33 cellular contexts compared by ENCODE assay signal in the genomic region with DNA sequence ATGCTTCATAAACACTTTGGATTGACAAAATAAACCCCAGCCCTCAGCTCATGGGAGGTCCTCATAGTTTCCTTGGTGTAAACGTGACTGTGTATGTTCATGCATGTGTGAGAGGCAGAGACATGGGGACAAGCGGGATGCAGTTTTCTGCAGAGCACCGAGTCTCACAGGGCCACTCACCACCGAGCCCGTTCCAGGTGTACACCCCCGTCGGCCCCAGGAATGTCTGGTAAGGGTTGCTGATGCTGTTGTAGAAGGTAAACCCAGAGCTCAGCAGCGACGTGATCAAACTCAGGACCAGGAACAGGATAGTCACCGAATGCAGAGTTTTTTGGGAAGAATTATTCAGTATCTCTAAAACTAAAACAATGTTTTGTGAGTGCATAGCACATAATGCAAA. TPM values are rescaled to one million over a fixed set of nuclear protein-coding genes. Genes with fewer than 3 reads are reported as not detected.
"Had no signal": no experiment of that assay in that cellular context is flagged by ENCODE, and none has a peak within 500 bp of the region (broad histone marks: within the 10 kb centered on the region; RNA-seq: fewer than 3 reads in every experiment).

No MANE protein-coding gene starts in this region.

- ATAC-seq: naive thymus-derived CD8-positive, alpha-beta T cell; natural killer cell treated with Interleukin-12 subunit alpha and Interleukin-12 subunit beta and Interleukin-15 and Interleukin-18, amount 100 ng/mL, for 72 hours; psoas muscle; right cardiac atrium; right lobe of liver; stimulated activated effector memory CD8-positive, alpha-beta T cell treated with anti-CD3 and anti-CD28 coated beads, Interleukin-12 subunit alpha, Interleukin-12 subunit beta, amount 100 ng/mL, for 72 hours; stimulated activated naive B cell treated with anti-CD40 and anti-IgM and Interleukin-4, amounts not matched to agents 10 μg/mL and 1 μg/mL and 100 μg/mL, for 72 hours; upper lobe of right lung had no signal

- H3K36me3 Mint-ChIP-seq: naive thymus-derived CD8-positive, alpha-beta T cell; natural killer cell treated with Interleukin-12 subunit alpha and Interleukin-12 subunit beta and Interleukin-15 and Interleukin-18, amount 100 ng/mL, for 72 hours; stimulated activated effector memory CD8-positive, alpha-beta T cell treated with anti-CD3 and anti-CD28 coated beads, Interleukin-12 subunit alpha, Interleukin-12 subunit beta, amount 100 ng/mL, for 72 hours; stimulated activated naive B cell treated with anti-CD40 and anti-IgM and Interleukin-4, amounts not matched to agents 10 μg/mL and 1 μg/mL and 100 μg/mL, for 72 hours; type B pancreatic cell had no signal

- H3K36me3 ChIP-seq: neutrophil, ovary, right lobe of liver, sigmoid colon, stomach, thoracic aorta, thyroid gland, tibial nerve, upper lobe of right lung, uterus had no signal

- DNase-seq: naive thymus-derived CD8-positive, alpha-beta T cell; nephron progenitor cell; nucleus accumbens; ovary; posterior cingulate gyrus; psoas muscle; right cardiac atrium; right lobe of liver; sigmoid colon; stimulated activated CD4-positive, alpha-beta T cell treated with anti-CD3 and anti-CD28 coated beads, Interleukin-15, amount 100 ng/mL, for 24 hours; stimulated activated CD4-positive, alpha-beta T cell treated with anti-CD3 and anti-CD28 coated beads, Interleukin-2, amount 100 ng/mL, for 24 hours; stimulated activated CD4-positive, alpha-beta T cell treated with anti-CD3 and anti-CD28 coated beads, Interleukin-2, amount 100 ng/mL, for 48 hours; stimulated activated CD4-positive, alpha-beta T cell treated with anti-CD3 and anti-CD28 coated beads, Interleukin-4, amount 100 ng/mL, for 24 hours; stimulated activated naive B cell treated with anti-CD40 and anti-IgM and Interleukin-4, amounts not matched to agents 10 μg/mL and 1 μg/mL and 100 μg/mL, for 72 hours; stimulated activated naive CD4-positive, alpha-beta T cell treated with Interleukin-2 at 50 U/mL for 16 hours; stomach; thyroid gland; upper lobe of right lung; uterus had no signal

- H3K9me3 Mint-ChIP-seq: naive thymus-derived CD8-positive, alpha-beta T cell; natural killer cell treated with Interleukin-12 subunit alpha and Interleukin-12 subunit beta and Interleukin-15 and Interleukin-18, amount 100 ng/mL, for 72 hours; nephron progenitor cell; neural crest cell; stimulated activated effector memory CD8-positive, alpha-beta T cell treated with anti-CD3 and anti-CD28 coated beads, Interleukin-12 subunit alpha, Interleukin-12 subunit beta, amount 100 ng/mL, for 72 hours; stimulated activated naive B cell treated with anti-CD40 and anti-IgM and Interleukin-4, amounts not matched to agents 10 μg/mL and 1 μg/mL and 100 μg/mL, for 72 hours; stimulated activated naive CD8-positive, alpha-beta T cell treated with anti-CD3 and anti-CD28 coated beads, Interleukin-15, Interleukin-2, amounts not matched to agents 100 ng/mL and 50 ng/mL, for 24 hours; type B pancreatic cell had no signal

- H3K27me3 Mint-ChIP-seq: progenitor cell of endocrine pancreas; stimulated activated naive CD8-positive, alpha-beta T cell treated with anti-CD3 and anti-CD28 coated beads, Interleukin-15, Interleukin-2, amounts not matched to agents 100 ng/mL and 50 ng/mL, for 24 hours had no signal

- H3K4me1 ChIP-seq: parathyroid adenoma, psoas muscle, sigmoid colon, thyroid gland, uterus had no signal

- H3K9me3 ChIP-seq: neutrophil, ovary, psoas muscle, right lobe of liver, sigmoid colon, stomach, thoracic aorta, thyroid gland, tibial nerve, upper lobe of right lung, uterus had no signal

- H3K27ac Mint-ChIP-seq: naive thymus-derived CD8-positive, alpha-beta T cell; natural killer cell treated with Interleukin-12 subunit alpha and Interleukin-12 subunit beta and Interleukin-15 and Interleukin-18, amount 100 ng/mL, for 72 hours; nephron progenitor cell; progenitor cell of endocrine pancreas; stimulated activated effector memory CD8-positive, alpha-beta T cell treated with anti-CD3 and anti-CD28 coated beads, Interleukin-12 subunit alpha, Interleukin-12 subunit beta, amount 100 ng/mL, for 72 hours; stimulated activated naive B cell treated with anti-CD40 and anti-IgM and Interleukin-4, amounts not matched to agents 10 μg/mL and 1 μg/mL and 100 μg/mL, for 72 hours; stimulated activated naive CD8-positive, alpha-beta T cell treated with anti-CD3 and anti-CD28 coated beads, Interleukin-15, Interleukin-2, amounts not matched to agents 100 ng/mL and 50 ng/mL, for 24 hours; type B pancreatic cell had no signal

- H3K4me3 ChIP-seq: ovary, psoas muscle, right lobe of liver, sigmoid colon, stomach, thoracic aorta, thyroid gland, tibial nerve, upper lobe of right lung, uterus had no signal

- H3K4me3 Mint-ChIP-seq: naive thymus-derived CD8-positive, alpha-beta T cell; natural killer cell treated with Interleukin-12 subunit alpha and Interleukin-12 subunit beta and Interleukin-15 and Interleukin-18, amount 100 ng/mL, for 72 hours; nephron progenitor cell; neural crest cell; stimulated activated effector memory CD8-positive, alpha-beta T cell treated with anti-CD3 and anti-CD28 coated beads, Interleukin-12 subunit alpha, Interleukin-12 subunit beta, amount 100 ng/mL, for 72 hours; stimulated activated naive B cell treated with anti-CD40 and anti-IgM and Interleukin-4, amounts not matched to agents 10 μg/mL and 1 μg/mL and 100 μg/mL, for 72 hours; stimulated activated naive CD8-positive, alpha-beta T cell treated with anti-CD3 and anti-CD28 coated beads, Interleukin-15, Interleukin-2, amounts not matched to agents 100 ng/mL and 50 ng/mL, for 24 hours; type B pancreatic cell had no signal

- H3K27me3 ChIP-seq: neutrophil, ovary, right lobe of liver, sigmoid colon, thyroid gland, tibial nerve, upper lobe of right lung, uterus had no signal

- H3K27ac ChIP-seq: ovary, parathyroid adenoma, psoas muscle, right lobe of liver, sigmoid colon, thoracic aorta, thyroid gland, tibial nerve, upper lobe of right lung, uterus had no signal

RNA-seq across cellular contexts. Expression of a gene that starts 9.2 kb away (rescaled TPM):
- total RNA-seq: naive thymus-derived CD8-positive, alpha-beta T cell; natural killer cell treated with Interleukin-12 subunit alpha and Interleukin-12 subunit beta and Interleukin-15 and Interleukin-18, amount 100 ng/mL, for 72 hours; neural crest cell; omental fat pad; psoas muscle; right cardiac atrium; sigmoid colon; subcutaneous adipose tissue; temporal lobe; thoracic aorta; thyroid gland; tibial nerve; upper lobe of right lung; uterus had no signal
- polyA plus RNA-seq: naive thymus-derived CD8-positive, alpha-beta T cell; ovary; right cardiac atrium; urinary bladder had no signal
